24 cellular contexts compared by ENCODE assay signal in genomic region chr4:110134269-110134889, GRCh38.
"Had no signal": no experiment of that assay in that cellular context is flagged by ENCODE, and none has a peak within 500 bp of the region (broad histone marks: within the 10 kb centered on the region; RNA-seq: fewer than 3 reads in every experiment).

No MANE protein-coding gene starts in this region.

- H3K4me1 ChIP-seq: gastroesophageal sphincter, parathyroid adenoma, psoas muscle, spleen, testis had no signal

- H3K4me2 ChIP-seq: hepatocyte had no signal

- H3K79me2 ChIP-seq: parathyroid adenoma had no signal

- FAIRE-seq: urothelium cell line had no signal

- ATAC-seq: activated CD4-positive, alpha-beta T cell treated with anti-CD3 and anti-CD28 coated beads for 36 hours; activated CD8-positive, alpha-beta memory T cell treated with anti-CD3 and anti-CD28 coated beads, Interleukin-2, amount 10 ng/mL, durations not matched to agents 7 days and 5 days; activated CD8-positive, alpha-beta T cell treated with anti-CD3 and anti-CD28 coated beads, Interleukin-2, amount 10 ng/mL, durations not matched to agents 7 days and 5 days; body of pancreas; gastroesophageal sphincter; left cardiac atrium; naive thymus-derived CD4-positive, alpha-beta T cell; psoas muscle had no signal

- H3K4me3 ChIP-seq: body of pancreas, cardiac muscle cell, coronary artery, dorsolateral prefrontal cortex, gastroesophageal sphincter, hepatocyte, psoas muscle, spleen, testis had no signal

- H3K36me3 ChIP-seq: gastroesophageal sphincter, spleen had no signal

- H3K27me3 ChIP-seq: body of pancreas, cardiac muscle cell, dorsolateral prefrontal cortex, gastroesophageal sphincter, hepatocyte, spleen, testis had no signal

- H3K9me3 ChIP-seq: body of pancreas, gastroesophageal sphincter, psoas muscle, spleen, testis had no signal

- DNase-seq: activated CD4-positive, alpha-beta T cell treated with anti-CD3 and anti-CD28 coated beads for 36 hours; activated CD4-positive, CD25-positive, alpha-beta regulatory T cell; activated CD8-positive, alpha-beta memory T cell treated with anti-CD3 and anti-CD28 coated beads, Interleukin-2, amount 10 ng/mL, durations not matched to agents 7 days and 5 days; activated CD8-positive, alpha-beta T cell treated with anti-CD3 and anti-CD28 coated beads, Interleukin-2, amount 10 ng/mL, durations not matched to agents 7 days and 5 days; activated T-cell treated with anti-CD3 and anti-CD28 coated beads, Interleukin-2, amount 50 U/mL, for 48 hours; aorta; body of pancreas; cerebellar nuclear complex; dorsolateral prefrontal cortex; effector memory CD4-positive, alpha-beta T cell; left cardiac atrium; mammary epithelial cell; naive thymus-derived CD4-positive, alpha-beta T cell; nucleus accumbens; psoas muscle; spleen; stimulated activated naive CD4-positive, alpha-beta T cell; testis had no signal

- H3K9ac ChIP-seq: parathyroid adenoma had no signal

- H2AFZ ChIP-seq: hepatocyte, parathyroid adenoma had no signal

- H3K27ac ChIP-seq: body of pancreas, coronary artery, dorsolateral prefrontal cortex, gastroesophageal sphincter, parathyroid adenoma, psoas muscle, spleen, testis had no signal
